Comparison of ENCODE assay signal across 18 cellular contexts in the genomic region with DNA sequence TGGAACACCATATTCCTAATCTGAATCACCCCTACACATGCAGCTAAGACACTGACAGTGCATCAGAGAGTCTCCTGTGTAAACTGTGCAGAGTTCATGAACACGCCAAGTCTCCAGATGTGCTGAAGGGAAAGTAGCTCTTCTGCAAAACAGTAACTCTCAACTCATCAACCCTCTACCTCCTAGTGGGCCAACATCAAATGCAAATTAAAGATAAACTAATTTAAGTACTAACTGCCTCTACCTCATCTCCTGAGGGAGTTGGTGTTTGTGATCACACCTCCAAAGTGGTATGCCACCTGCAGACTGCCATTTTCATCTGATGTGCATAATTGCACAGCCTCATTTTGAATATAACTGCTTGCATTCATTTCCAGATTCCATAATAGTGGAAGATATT.
DNase-seq lines count a peak whose midpoint lies in the region; ATAC-seq, FAIRE-seq and TF ChIP-seq lines count a peak whose summit lies in the region.
"Had no signal": no experiment of that assay in that cellular context is flagged by ENCODE, and none has a peak within 500 bp of the region (broad histone marks: within the 10 kb centered on the region; RNA-seq: fewer than 3 reads in every experiment).

No MANE protein-coding gene starts in this region.

- H3K9me2 ChIP-seq in Karpas-422 (replicated peaks; ENCODE audit: insufficient read depth, low read length) = no peaks in the 10 kb centered on the region
- no peaks in the 10 kb centered on the region for H3K9me2 ChIP-seq in SU-DHL-6 (replicated peaks; ENCODE audit: insufficient read depth, low read length)

- no peak overlapping the region for H3K4me3 Mint-ChIP-seq in memory B cell
- H3K4me3 Mint-ChIP-seq: CD4-positive, alpha-beta T cell had no signal

- H3K9me3 ChIP-seq in A549 (no peaks in the 10 kb centered on the region), Karpas-422 (ENCODE audit: low read length) (no peaks in the 10 kb centered on the region), SU-DHL-6 (ENCODE audit: insufficient read depth, low read length) (no peaks in the 10 kb centered on the region), right atrium auricular region (no peaks in the 10 kb centered on the region)
- H3K9me3 ChIP-seq: Caco-2 had no signal

- no peaks in the 10 kb centered on the region for H3K27me3 Mint-ChIP-seq in memory B cell

- peaks cover 5% of the 10 kb centered on the region; the same call in 1 of the 3 replicates for H3K4me1 ChIP-seq in A549
- H3K4me1 ChIP-seq in Karpas-422 (ENCODE audit: low read length) = peaks cover 74% of the 10 kb centered on the region
- H3K4me1 ChIP-seq in right atrium auricular region = no peaks in the 10 kb centered on the region
- H3K4me1 ChIP-seq: Caco-2 had no signal

- no peak overlapping the region for H3K27ac ChIP-seq in A549
- H3K27ac ChIP-seq in Karpas-422 (ENCODE audit: low read length) = peak overlapping the region; percentile 98
- peak overlapping the region; percentile 80 for H3K27ac ChIP-seq in SU-DHL-6 (ENCODE audit: low read depth, low read length)
- no peak overlapping the region for H3K27ac ChIP-seq in right atrium auricular region
- H3K27ac ChIP-seq: C4-2B, HL-60 had no signal

- no peaks in the 10 kb centered on the region for H3K36me3 Mint-ChIP-seq in memory B cell

- TF ChIP-seq CTCF in A549 (IDR thresholded peaks at IDR 0.05) (no peak), SU-DHL-6 (IDR thresholded peaks at IDR 0.05; ENCODE audit: insufficient read depth, low read length, poor library complexity, severe bottlenecking) (no peak), right atrium auricular region (IDR thresholded peaks at IDR 0.05) (no peak)

- CTCF ChIA-PET in A549 (lab: Yijun Ruan, JAX) = no interaction called here

- no peak overlapping the region for H3K4me2 ChIP-seq in A549
- H3K4me2 ChIP-seq in Karpas-422 (ENCODE audit: low read depth, low read length, poor library complexity, severe bottlenecking) = peak overlapping the region; percentile 63
- peak overlapping the region; percentile 41 for H3K4me2 ChIP-seq in SU-DHL-6 (ENCODE audit: low read depth, low read length, poor library complexity, severe bottlenecking)

- H3K9ac ChIP-seq in Karpas-422 (ENCODE audit: low read length) = peak overlapping the region; percentile 64
- H3K9ac ChIP-seq in SU-DHL-6 (ENCODE audit: low read length) = no peak overlapping the region

- peaks cover 5% of the 10 kb centered on the region for H3K4me1 Mint-ChIP-seq in memory B cell

- ATAC-seq in A549 (no peak), memory B cell (ENCODE audit: low read depth) (peak; percentile 22), HG03045 (IDR thresholded peaks at IDR 0.05; ENCODE audit: unreplicated experiment) (no peak)
- ATAC-seq: K562 had no signal

- WGBS in A549 (ENCODE audit: missing lambda C conversion rate) = 100% methylated on average over 1 of the region's 1 CpG

- no peak for TF ChIP-seq EP300 in A549 (IDR thresholded peaks at IDR 0.05)

- no peak for DNase-seq in A549 (ENCODE audit: low read depth in 1 of 2, low spot score in 1 of 2)
- peak; percentile 91 for DNase-seq in Karpas-422
- DNase-seq in memory B cell (ENCODE audit: low spot score in 2 of 2) = no peak
- DNase-seq in GDM1 (lab: John Stamatoyannopoulos, UW) = no peak
- DNase-seq in right atrium auricular region (ENCODE audit: low spot score) = no peak
- DNase-seq: 8988T; ACHN; AML-193; Caco-2; CD4-positive, alpha-beta T cell; GF-D8; HCEC 1CT had no signal

- H3K4me3 ChIP-seq in A549 (no peak overlapping the region), Karpas-422 (ENCODE audit: low read length) (peak overlapping the region; percentile 43), SU-DHL-6 (ENCODE audit: insufficient read depth, low read length, poor library complexity, severe bottlenecking) (no peak overlapping the region), right atrium auricular region (no peak overlapping the region)
- H3K4me3 ChIP-seq: K562 had no signal

- TF ChIP-seq RAD21 in A549 (conservative IDR thresholded peaks at IDR 0.05 in 1 of 2, IDR thresholded peaks at IDR 0.05 in 1 of 2) = no peak

- H2AFZ ChIP-seq in Karpas-422 (ENCODE audit: low read length) = no peak overlapping the region
- no peak overlapping the region for H2AFZ ChIP-seq in SU-DHL-6 (ENCODE audit: low read depth, low read length, severe bottlenecking)

- H4K20me1 ChIP-seq in Karpas-422 (ENCODE audit: insufficient read depth, low read depth, low read length) (no peaks in the 10 kb centered on the region), SU-DHL-6 (ENCODE audit: low read depth, low read length) (no peaks in the 10 kb centered on the region)

- H3K27ac Mint-ChIP-seq in memory B cell = no peak overlapping the region
- H3K27ac Mint-ChIP-seq: CD4-positive, alpha-beta T cell had no signal

- no peak for TF ChIP-seq POLR2A in A549 (IDR thresholded peaks at IDR 0.05; ENCODE audit: low read length)

- no peaks in the 10 kb centered on the region for H3F3A ChIP-seq in SU-DHL-6 (ENCODE audit: insufficient read depth)

- no peaks in the 10 kb centered on the region for H3K9me3 Mint-ChIP-seq in memory B cell
- H3K9me3 Mint-ChIP-seq: CD4-positive, alpha-beta T cell had no signal

- H3K79me2 ChIP-seq in Karpas-422 (ENCODE audit: low read length) (no peaks in the 10 kb centered on the region), SU-DHL-6 (ENCODE audit: insufficient read depth, low read length) (no peaks in the 10 kb centered on the region)

- no peaks in the 10 kb centered on the region for H3K27me3 ChIP-seq in Karpas-422 (ENCODE audit: low read length)
- H3K27me3 ChIP-seq in SU-DHL-6 (ENCODE audit: low read length) = no peaks in the 10 kb centered on the region
- H3K27me3 ChIP-seq in right atrium auricular region = no peaks in the 10 kb centered on the region

- H3K36me3 ChIP-seq in Karpas-422 (ENCODE audit: insufficient read depth, low read length) = no peaks in the 10 kb centered on the region
- no peaks in the 10 kb centered on the region for H3K36me3 ChIP-seq in SU-DHL-6 (ENCODE audit: low read length)
- no peaks in the 10 kb centered on the region for H3K36me3 ChIP-seq in right atrium auricular region

- peak; percentile 13 for FAIRE-seq in A549 (lab: Jason Lieb, UNC)
- FAIRE-seq: D721Med, K562 had no signal

- POLR2A ChIA-PET in A549 (lab: Yijun Ruan, JAX) = no interaction called here

TF ChIP-seq in A549, 52 proteins besides CTCF, POLR2A, EP300 and RAD21:
- no peak for TF ChIP-seq NFE2L2 (conservative IDR thresholded peaks at IDR 0.05; ENCODE audit: low read length)
- TF ChIP-seq PHF8 (IDR thresholded peaks at IDR 0.05; ENCODE audit: borderline replicate concordance, low read depth) = no peak
- TF ChIP-seq ZNF302 (CRISPR knock-in tag; IDR thresholded peaks at IDR 0.05) = no peak
- TF ChIP-seq GATA3 (IDR thresholded peaks at IDR 0.05; ENCODE audit: borderline replicate concordance) = no peak
- no peak for TF ChIP-seq CBX8 (IDR thresholded peaks at IDR 0.05)
- TF ChIP-seq, protein P1, sequence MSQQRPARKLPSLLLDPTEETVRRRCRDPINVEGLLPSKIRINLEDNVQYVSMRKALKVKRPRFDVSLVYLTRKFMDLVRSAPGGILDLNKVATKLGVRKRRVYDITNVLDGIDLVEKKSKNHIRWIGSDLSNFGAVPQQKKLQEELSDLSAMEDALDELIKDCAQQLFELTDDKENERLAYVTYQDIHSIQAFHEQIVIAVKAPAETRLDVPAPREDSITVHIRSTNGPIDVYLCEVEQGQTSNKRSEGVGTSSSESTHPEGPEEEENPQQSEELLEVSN (IDR thresholded peaks at IDR 0.05; ENCODE audit: borderline replicate concordance, low read depth) = no peak
- TF ChIP-seq, protein P2, sequence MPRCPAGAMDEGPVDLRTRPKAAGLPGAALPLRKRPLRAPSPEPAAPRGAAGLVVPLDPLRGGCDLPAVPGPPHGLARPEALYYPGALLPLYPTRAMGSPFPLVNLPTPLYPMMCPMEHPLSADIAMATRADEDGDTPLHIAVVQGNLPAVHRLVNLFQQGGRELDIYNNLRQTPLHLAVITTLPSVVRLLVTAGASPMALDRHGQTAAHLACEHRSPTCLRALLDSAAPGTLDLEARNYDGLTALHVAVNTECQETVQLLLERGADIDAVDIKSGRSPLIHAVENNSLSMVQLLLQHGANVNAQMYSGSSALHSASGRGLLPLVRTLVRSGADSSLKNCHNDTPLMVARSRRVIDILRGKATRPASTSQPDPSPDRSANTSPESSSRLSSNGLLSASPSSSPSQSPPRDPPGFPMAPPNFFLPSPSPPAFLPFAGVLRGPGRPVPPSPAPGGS (IDR thresholded peaks at IDR 0.05) = no peak
- TF ChIP-seq CBX2 (IDR thresholded peaks at IDR 0.05; ENCODE audit: borderline replicate concordance, low read depth) = no peak
- no peak for TF ChIP-seq PBX3 (IDR thresholded peaks at IDR 0.05)
- no peak for TF ChIP-seq BHLHE40 (IDR thresholded peaks at IDR 0.05; ENCODE audit: low read depth, low read length)
- no peak for TF ChIP-seq CHD2 (IDR thresholded peaks at IDR 0.05; ENCODE audit: low read length, partially characterized antibody)
- TF ChIP-seq SREBF2 (IDR thresholded peaks at IDR 0.05) = no peak
- no peak for TF ChIP-seq ZC3H11A (IDR thresholded peaks at IDR 0.05)
- TF ChIP-seq, protein P3, sequence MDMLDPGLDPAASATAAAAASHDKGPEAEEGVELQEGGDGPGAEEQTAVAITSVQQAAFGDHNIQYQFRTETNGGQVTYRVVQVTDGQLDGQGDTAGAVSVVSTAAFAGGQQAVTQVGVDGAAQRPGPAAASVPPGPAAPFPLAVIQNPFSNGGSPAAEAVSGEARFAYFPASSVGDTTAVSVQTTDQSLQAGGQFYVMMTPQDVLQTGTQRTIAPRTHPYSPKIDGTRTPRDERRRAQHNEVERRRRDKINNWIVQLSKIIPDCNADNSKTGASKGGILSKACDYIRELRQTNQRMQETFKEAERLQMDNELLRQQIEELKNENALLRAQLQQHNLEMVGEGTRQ (IDR thresholded peaks at IDR 0.05) = no peak
- no peak for TF ChIP-seq RCOR1 (IDR thresholded peaks at IDR 0.05; ENCODE audit: low read depth, low read length)
- no peak for TF ChIP-seq MYC (IDR thresholded peaks at IDR 0.05; ENCODE audit: borderline replicate concordance, low read length)
- TF ChIP-seq ZSCAN20 (CRISPR knock-in tag; IDR thresholded peaks at IDR 0.05) = no peak
- no peak for TF ChIP-seq KDM5A (IDR thresholded peaks at IDR 0.05)
- no peak for TF ChIP-seq KDM1A (IDR thresholded peaks at IDR 0.05; ENCODE audit: low read depth)

Comparison
In these comparisons a context has a peak if more than half of its experiments do, and no peak if none do; other contexts are left out.
1. H3K27ac ChIP-seq: peak in Karpas-422 (single experiment) and SU-DHL-6 (single experiment); none in A549 (0 of 2) and right atrium auricular region (0 of 2).